In genomic region chr7:29953735-29954347, GRCh38 we compare ENCODE assay signal across 23 cellular contexts. TPM values are rescaled to one million over a fixed set of nuclear protein-coding genes. Genes with fewer than 3 reads are reported as not detected.
DNase-seq lines count a peak whose midpoint lies in the region; ATAC-seq, FAIRE-seq and TF ChIP-seq lines count a peak whose summit lies in the region.
"Had no signal": no experiment of that assay in that cellular context is flagged by ENCODE, and none has a peak within 500 bp of the region (broad histone marks: within the 10 kb centered on the region; RNA-seq: fewer than 3 reads in every experiment).

No MANE protein-coding gene starts in this region.

- H3K23me2 ChIP-seq in H9 (ENCODE audit: insufficient read length, low read depth, low read length, poor library complexity, severe bottlenecking), result no peaks in the 10 kb centered on the region

- H3K36me3 ChIP-seq in endodermal cell (ENCODE audit: control insufficient read depth, insufficient read depth, low read length) (peaks cover 73% of the 10 kb centered on the region), mesenchymal stem cell (ENCODE audit: control insufficient read depth in 1 of 2, insufficient read depth in 2 of 2, low read depth in 1 of 2, low read length in 2 of 2) (peaks cover 42 to 65% of the 10 kb centered on the region in 2 experiments), small intestine (ENCODE audit: control insufficient read depth in 2 of 2, insufficient read depth in 2 of 2, low read length in 2 of 2) (no peaks in the 10 kb centered on the region)
- H3K36me3 ChIP-seq: gastrocnemius medialis, uterus had no signal

- no peak overlapping the region for H2AFZ ChIP-seq in H9 (ENCODE audit: low read length)
- H2AFZ ChIP-seq in mesenchymal stem cell (ENCODE audit: low read depth, low read length), result no peak overlapping the region

- no peak overlapping the region for H3K9ac ChIP-seq in H9 (ENCODE audit: extremely low read depth, insufficient read length, low read length)
- no peak overlapping the region for H3K9ac ChIP-seq in endodermal cell (ENCODE audit: extremely low read depth, low read length, poor library complexity, severe bottlenecking)
- peak overlapping the region; percentile 67 for H3K9ac ChIP-seq in mesenchymal stem cell (ENCODE audit: low read length)

- no peaks in the 10 kb centered on the region for H4K20me1 ChIP-seq in H9 (ENCODE audit: control insufficient read depth, insufficient read depth, insufficient read length)

- no peak overlapping the region for H2AK5ac ChIP-seq in H9 (ENCODE audit: insufficient read length, low read length)
- no peak overlapping the region for H2AK5ac ChIP-seq in mesenchymal stem cell (ENCODE audit: low read length, severe bottlenecking)

- H3K4me1 ChIP-seq in H9 (ENCODE audit: insufficient read depth, low read length) (no peaks in the 10 kb centered on the region), endodermal cell (ENCODE audit: control insufficient read depth, insufficient read depth, low read length) (no peaks in the 10 kb centered on the region), mesenchymal stem cell (ENCODE audit: control insufficient read depth, insufficient read depth, low read depth, low read length) (peaks cover 15% of the 10 kb centered on the region), small intestine (ENCODE audit: control insufficient read depth in 2 of 2, insufficient read depth in 1 of 2, low read depth in 1 of 2, low read length in 1 of 2) (no peaks in the 10 kb centered on the region)
- H3K4me1 ChIP-seq: gastrocnemius medialis, uterus had no signal

- peak overlapping the region in 2 of 3 experiments; percentile 23 to 38; a peak in 2 of 7 replicates for H3K27ac Mint-ChIP-seq in H9
- no peak overlapping the region for H3K27ac Mint-ChIP-seq in endodermal cell
- H3K27ac Mint-ChIP-seq: activated CD4-positive, alpha-beta memory T cell treated with anti-CD3 and anti-CD28 coated beads, Interleukin-2, amount 10 ng/mL, durations not matched to agents 7 days and 5 days; activated T-cell treated with anti-CD3 and anti-CD28 coated beads, Interleukin-2, amount 50 U/mL, for 24 hours; T-cell had no signal

- no peak overlapping the region for H2BK5ac ChIP-seq in H9 (ENCODE audit: insufficient read length, low read length)
- H2BK5ac ChIP-seq in mesenchymal stem cell (ENCODE audit: low read depth, low read length, poor library complexity, severe bottlenecking), result no peak overlapping the region

- H3K14ac ChIP-seq in H9 (ENCODE audit: insufficient read depth, low read length) (no peak overlapping the region), mesenchymal stem cell (ENCODE audit: low read length in 2 of 2) (no peak overlapping the region)

- H3K9me3 Mint-ChIP-seq in H9 (no peaks in the 10 kb centered on the region; a peak in 2 of 5 replicates), endodermal cell (no peaks in the 10 kb centered on the region)
- H3K9me3 Mint-ChIP-seq: activated T-cell treated with anti-CD3 and anti-CD28 coated beads, Interleukin-2, amount 50 U/mL, for 24 hours; CD8-positive, alpha-beta memory T cell had no signal

- H2BK120ac ChIP-seq in H9 (ENCODE audit: low read depth, low read length, poor library complexity, severe bottlenecking) (no peak overlapping the region), mesenchymal stem cell (ENCODE audit: low read depth, low read length) (no peak overlapping the region)

- ATAC-seq in HG02852 (IDR thresholded peaks at IDR 0.05; ENCODE audit: unreplicated experiment) (no peak), HG03460 (IDR thresholded peaks at IDR 0.05; ENCODE audit: unreplicated experiment) (no peak)
- ATAC-seq: left colon, T-cell had no signal

- DNase-seq in AG10803 (ENCODE audit: low read depth) (peak; percentile 81), H9 (no peak), endodermal cell (no peak), mesenchymal stem cell (no peak), small intestine (no peak), NCI-H1105 (lab: John Stamatoyannopoulos, UW) (no peak)
- DNase-seq: ACHN; activated CD4-positive, alpha-beta memory T cell treated with anti-CD3 and anti-CD28 coated beads, Interleukin-2, amount 10 ng/mL, durations not matched to agents 7 days and 5 days; activated naive CD4-positive, alpha-beta T cell treated with anti-CD3 and anti-CD28 coated beads, Interleukin-2, amount 50 U/mL, for 16 hours; activated T-cell treated with anti-CD3 and anti-CD28 coated beads, Interleukin-2, amount 50 U/mL, for 24 hours; CD8-positive, alpha-beta memory T cell; cortex of kidney; DMS79 treated with DMSO at 0.1 percent for 48 hours; gastrocnemius medialis; left colon; NCI-H1105 treated with DMSO at 0.1 percent for 48 hours; NCI-H524 treated with DMSO at 0.1 percent for 48 hours; stimulated activated CD8-positive, alpha-beta memory T cell treated with anti-CD3 and anti-CD28 coated beads, Interleukin-4, amount 100 ng/mL, for 48 hours; T-cell; uterus had no signal

- H2BK15ac ChIP-seq in H9 (ENCODE audit: low read depth, low read length) (no peak overlapping the region), mesenchymal stem cell (ENCODE audit: low read depth, poor library complexity, severe bottlenecking) (no peak overlapping the region)

- H3K4me2 ChIP-seq in H9 (ENCODE audit: insufficient read depth, insufficient read length, low read length) (no peak overlapping the region), mesenchymal stem cell (ENCODE audit: low read length, poor library complexity, severe bottlenecking) (no peak overlapping the region)

- H3K27me3 Mint-ChIP-seq in H9 (ENCODE audit: low read depth), result no peaks in the 10 kb centered on the region
- no peaks in the 10 kb centered on the region for H3K27me3 Mint-ChIP-seq in endodermal cell (ENCODE audit: insufficient read depth)

- no peak overlapping the region for H4K5ac ChIP-seq in H9 (ENCODE audit: insufficient read length, low read depth, low read length)

- H3K23ac ChIP-seq in H9 (ENCODE audit: insufficient read length, low read depth, low read length) (no peak overlapping the region), mesenchymal stem cell (ENCODE audit: low read length in 2 of 2) (no peak overlapping the region)

- H3K4ac ChIP-seq in H9 (ENCODE audit: low read depth, low read length), result no peak overlapping the region
- H3K4ac ChIP-seq in mesenchymal stem cell (ENCODE audit: low read depth in 1 of 2, low read length in 2 of 2), result no peak overlapping the region

- H3K18ac ChIP-seq in H9 (ENCODE audit: insufficient read length, low read depth, low read length) (no peak overlapping the region), mesenchymal stem cell (ENCODE audit: low read depth in 1 of 2, low read length in 2 of 2) (no peak overlapping the region)

- TF ChIP-seq CTCF in AG10803 (conservative IDR thresholded peaks at IDR 0.05; ENCODE audit: low read length), result no peak
- 0 out of 3 replicates have a peak, but pooled peaks have one; percentile 12 for TF ChIP-seq CTCF in H9 (conservative IDR thresholded peaks at IDR 0.05)
- peak; percentile 39 for TF ChIP-seq CTCF in endodermal cell (conservative IDR thresholded peaks at IDR 0.05)

- H2BK12ac ChIP-seq in H9 (ENCODE audit: insufficient read length, low read depth, low read length) (no peak overlapping the region), mesenchymal stem cell (ENCODE audit: low read length in 2 of 2) (no peak overlapping the region)

- no peak overlapping the region for H3K27ac ChIP-seq in H9 (ENCODE audit: insufficient read length, low read depth, low read length)
- H3K27ac ChIP-seq in endodermal cell (ENCODE audit: low read depth, low read length), result no peak overlapping the region
- H3K27ac ChIP-seq in mesenchymal stem cell (ENCODE audit: low read length, poor library complexity, severe bottlenecking), result no peak overlapping the region
- no peak overlapping the region for H3K27ac ChIP-seq in small intestine (ENCODE audit: low read depth in 1 of 2, low read length in 1 of 2)
- H3K27ac ChIP-seq: gastrocnemius medialis, uterus had no signal

- H3K27me3 ChIP-seq in H9 (ENCODE audit: insufficient read depth, low read length) (no peaks in the 10 kb centered on the region), endodermal cell (ENCODE audit: control insufficient read depth, insufficient read depth, low read length, poor library complexity, severe bottlenecking) (no peaks in the 10 kb centered on the region), mesenchymal stem cell (ENCODE audit: control insufficient read depth in 1 of 2, insufficient read depth in 1 of 2, low read length in 2 of 2) (no peaks in the 10 kb centered on the region), small intestine (ENCODE audit: control insufficient read depth in 2 of 2, insufficient read depth in 2 of 2, low read length in 2 of 2) (no peaks in the 10 kb centered on the region)
- H3K27me3 ChIP-seq: gastrocnemius medialis, uterus had no signal

- H3K4me3 ChIP-seq in AG10803 (ENCODE audit: low read length), result no peak overlapping the region
- no peak overlapping the region for H3K4me3 ChIP-seq in endodermal cell (ENCODE audit: low read length)
- peak overlapping the region in 1 of 2 experiments; percentile 42 for H3K4me3 ChIP-seq in mesenchymal stem cell (ENCODE audit: insufficient read depth in 1 of 2, low read depth in 1 of 2, low read length in 2 of 2)
- H3K4me3 ChIP-seq in small intestine (ENCODE audit: low read depth in 1 of 2, low read length in 2 of 2), result no peak overlapping the region
- H3K4me3 ChIP-seq: gastrocnemius medialis, uterus had no signal

- H4K8ac ChIP-seq in H9 (replicated peaks; ENCODE audit: insufficient read length, low read depth, low read length) (no peak overlapping the region), mesenchymal stem cell (ENCODE audit: low read length) (no peak overlapping the region)

- H3K4me3 Mint-ChIP-seq in H9 (no peak overlapping the region), endodermal cell (no peak overlapping the region)
- H3K4me3 Mint-ChIP-seq: activated CD4-positive, alpha-beta memory T cell treated with anti-CD3 and anti-CD28 coated beads, Interleukin-2, amount 10 ng/mL, durations not matched to agents 7 days and 5 days; activated T-cell treated with anti-CD3 and anti-CD28 coated beads, Interleukin-2, amount 50 U/mL, for 24 hours; CD8-positive, alpha-beta memory T cell; T-cell had no signal

- H2BK20ac ChIP-seq in H9 (ENCODE audit: low read depth, low read length, poor library complexity, severe bottlenecking), result no peak overlapping the region

- WGBS in H9 (ENCODE audit: extremely low coverage, insufficient read length, low lambda C conversion rate), result no CpG with 5 or more reads among the region's 4 CpGs
- WGBS in endodermal cell (ENCODE audit: insufficient coverage in 1 of 2, insufficient read length in 1 of 2), 2 experiments, result 96% methylated on average over 4 of the region's 4 CpGs; no CpG with 5 or more reads in 1 of the 2 experiments
- WGBS in mesenchymal stem cell, result 86% methylated on average over 2 of the region's 4 CpGs
- 85 to 95% (median 86%) methylated on average over 4 of the region's 4 CpGs for WGBS in small intestine, 3 donors

- no peaks in the 10 kb centered on the region for H3K9me3 ChIP-seq in H9 (ENCODE audit: control insufficient read depth, low read depth, low read length)
- H3K9me3 ChIP-seq in endodermal cell (ENCODE audit: control insufficient read depth, low read length), result peaks cover 24% of the 10 kb centered on the region
- H3K9me3 ChIP-seq in mesenchymal stem cell (ENCODE audit: control insufficient read depth, low read length), result no peaks in the 10 kb centered on the region
- no peaks in the 10 kb centered on the region for H3K9me3 ChIP-seq in small intestine (ENCODE audit: control insufficient read depth, low read depth)
- H3K9me3 ChIP-seq: gastrocnemius medialis, uterus had no signal

- H3K56ac ChIP-seq in H9 (ENCODE audit: insufficient read length, low read depth, low read length), result no peak overlapping the region

- H3K79me2 ChIP-seq in H9 (ENCODE audit: insufficient read depth, low read length), result no peaks in the 10 kb centered on the region

- no peak overlapping the region for H4K91ac ChIP-seq in H9 (ENCODE audit: insufficient read length, low read depth, low read length)
- H4K91ac ChIP-seq in mesenchymal stem cell (ENCODE audit: low read length), result no peak overlapping the region

- H3K36me3 Mint-ChIP-seq in H9 (ENCODE audit: insufficient read depth in 1 of 3, low read depth in 3 of 3), result peaks cover 11 to 67% (median 50%) of the 10 kb centered on the region in 3 experiments; a peak in 6 of 7 replicates
- peaks cover 60% of the 10 kb centered on the region for H3K36me3 Mint-ChIP-seq in endodermal cell (ENCODE audit: low read depth)
- H3K36me3 Mint-ChIP-seq: T-cell had no signal

- FAIRE-seq in small intestine (lab: Jason Lieb, UNC), result no peak
- FAIRE-seq: HTR-8/SVneo had no signal

- H3T11ph ChIP-seq in H9 (ENCODE audit: low read length), result no peak overlapping the region

- H3K4me1 Mint-ChIP-seq in H9, result peaks cover 30% of the 10 kb centered on the region in 2 experiments
- H3K4me1 Mint-ChIP-seq in endodermal cell, result peaks cover 26% of the 10 kb centered on the region

- H3K79me1 ChIP-seq in H9 (ENCODE audit: insufficient read depth, low read depth, low read length, poor library complexity, severe bottlenecking), result no peaks in the 10 kb centered on the region
- peaks cover 52% of the 10 kb centered on the region for H3K79me1 ChIP-seq in mesenchymal stem cell (replicated peaks; ENCODE audit: low read length, poor library complexity, severe bottlenecking)

RNA-seq across cellular contexts. Expression of gene SCRN1, which starts 35.8 kb away (rescaled TPM):
- 101 and 109 TPM in 2 replicates for total RNA-seq in H9 (2021)
- total RNA-seq in endodermal cell, result 100 to 1,000 TPM; 110 to 112 TPM
- 95.9 TPM for polyA plus RNA-seq in endodermal cell (2013, experiment 1 of 2)
- polyA plus RNA-seq in endodermal cell (2013, experiment 2 of 2), result 93.6 TPM
- 89.2 TPM for polyA plus RNA-seq in mesenchymal stem cell (2013, experiment 1 of 2)
- polyA plus RNA-seq in mesenchymal stem cell (2013, experiment 2 of 2), result 86.9 TPM
- 10 to 100 TPM in 1 of 3 donors, 1 to 10 TPM in 2; 1.3 to 11.1 (median 3.8) TPM for polyA plus RNA-seq in small intestine
